In the genomic region with DNA sequence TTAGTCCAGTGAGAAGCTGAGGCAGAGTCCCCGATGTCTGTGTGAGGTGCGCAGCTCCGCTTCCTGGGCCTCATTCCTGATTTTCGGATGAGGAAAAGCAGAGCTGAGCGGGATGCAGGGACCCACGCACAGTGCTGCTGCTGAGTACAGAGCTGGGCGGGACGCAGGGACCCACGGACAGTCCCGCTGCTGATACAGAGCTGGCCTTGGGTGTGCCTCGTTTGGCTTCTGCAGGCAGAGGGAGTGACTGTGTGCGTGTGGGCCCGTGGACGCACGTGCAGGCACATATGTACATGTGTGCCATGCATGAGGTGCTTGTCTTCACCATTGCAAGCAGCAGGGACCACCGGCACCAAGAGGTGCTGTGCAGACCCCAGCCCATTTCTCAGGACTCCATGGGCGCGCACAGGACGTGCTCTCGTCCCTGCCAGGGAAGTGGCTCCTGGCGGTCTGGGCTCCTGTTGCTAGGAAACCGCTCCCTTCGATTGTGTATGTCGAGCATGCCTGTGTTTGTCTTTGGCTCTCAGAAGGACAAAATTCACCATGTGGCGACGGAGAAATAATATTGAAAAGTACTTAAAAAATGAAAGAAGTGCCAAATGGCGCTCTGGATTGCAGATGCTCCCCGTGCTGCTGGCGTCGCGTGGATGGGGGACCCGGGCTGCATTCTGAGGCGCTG, we compare ENCODE assay signal across 1 cellular context.
TF ChIP-seq lines count a peak whose summit lies in the region.

No MANE protein-coding gene starts in this region.

TF ChIP-seq in H1, 55 proteins besides CTCF, POLR2A, EP300 and RAD21 (continued from another document):
- TF ChIP-seq, protein P1, sequence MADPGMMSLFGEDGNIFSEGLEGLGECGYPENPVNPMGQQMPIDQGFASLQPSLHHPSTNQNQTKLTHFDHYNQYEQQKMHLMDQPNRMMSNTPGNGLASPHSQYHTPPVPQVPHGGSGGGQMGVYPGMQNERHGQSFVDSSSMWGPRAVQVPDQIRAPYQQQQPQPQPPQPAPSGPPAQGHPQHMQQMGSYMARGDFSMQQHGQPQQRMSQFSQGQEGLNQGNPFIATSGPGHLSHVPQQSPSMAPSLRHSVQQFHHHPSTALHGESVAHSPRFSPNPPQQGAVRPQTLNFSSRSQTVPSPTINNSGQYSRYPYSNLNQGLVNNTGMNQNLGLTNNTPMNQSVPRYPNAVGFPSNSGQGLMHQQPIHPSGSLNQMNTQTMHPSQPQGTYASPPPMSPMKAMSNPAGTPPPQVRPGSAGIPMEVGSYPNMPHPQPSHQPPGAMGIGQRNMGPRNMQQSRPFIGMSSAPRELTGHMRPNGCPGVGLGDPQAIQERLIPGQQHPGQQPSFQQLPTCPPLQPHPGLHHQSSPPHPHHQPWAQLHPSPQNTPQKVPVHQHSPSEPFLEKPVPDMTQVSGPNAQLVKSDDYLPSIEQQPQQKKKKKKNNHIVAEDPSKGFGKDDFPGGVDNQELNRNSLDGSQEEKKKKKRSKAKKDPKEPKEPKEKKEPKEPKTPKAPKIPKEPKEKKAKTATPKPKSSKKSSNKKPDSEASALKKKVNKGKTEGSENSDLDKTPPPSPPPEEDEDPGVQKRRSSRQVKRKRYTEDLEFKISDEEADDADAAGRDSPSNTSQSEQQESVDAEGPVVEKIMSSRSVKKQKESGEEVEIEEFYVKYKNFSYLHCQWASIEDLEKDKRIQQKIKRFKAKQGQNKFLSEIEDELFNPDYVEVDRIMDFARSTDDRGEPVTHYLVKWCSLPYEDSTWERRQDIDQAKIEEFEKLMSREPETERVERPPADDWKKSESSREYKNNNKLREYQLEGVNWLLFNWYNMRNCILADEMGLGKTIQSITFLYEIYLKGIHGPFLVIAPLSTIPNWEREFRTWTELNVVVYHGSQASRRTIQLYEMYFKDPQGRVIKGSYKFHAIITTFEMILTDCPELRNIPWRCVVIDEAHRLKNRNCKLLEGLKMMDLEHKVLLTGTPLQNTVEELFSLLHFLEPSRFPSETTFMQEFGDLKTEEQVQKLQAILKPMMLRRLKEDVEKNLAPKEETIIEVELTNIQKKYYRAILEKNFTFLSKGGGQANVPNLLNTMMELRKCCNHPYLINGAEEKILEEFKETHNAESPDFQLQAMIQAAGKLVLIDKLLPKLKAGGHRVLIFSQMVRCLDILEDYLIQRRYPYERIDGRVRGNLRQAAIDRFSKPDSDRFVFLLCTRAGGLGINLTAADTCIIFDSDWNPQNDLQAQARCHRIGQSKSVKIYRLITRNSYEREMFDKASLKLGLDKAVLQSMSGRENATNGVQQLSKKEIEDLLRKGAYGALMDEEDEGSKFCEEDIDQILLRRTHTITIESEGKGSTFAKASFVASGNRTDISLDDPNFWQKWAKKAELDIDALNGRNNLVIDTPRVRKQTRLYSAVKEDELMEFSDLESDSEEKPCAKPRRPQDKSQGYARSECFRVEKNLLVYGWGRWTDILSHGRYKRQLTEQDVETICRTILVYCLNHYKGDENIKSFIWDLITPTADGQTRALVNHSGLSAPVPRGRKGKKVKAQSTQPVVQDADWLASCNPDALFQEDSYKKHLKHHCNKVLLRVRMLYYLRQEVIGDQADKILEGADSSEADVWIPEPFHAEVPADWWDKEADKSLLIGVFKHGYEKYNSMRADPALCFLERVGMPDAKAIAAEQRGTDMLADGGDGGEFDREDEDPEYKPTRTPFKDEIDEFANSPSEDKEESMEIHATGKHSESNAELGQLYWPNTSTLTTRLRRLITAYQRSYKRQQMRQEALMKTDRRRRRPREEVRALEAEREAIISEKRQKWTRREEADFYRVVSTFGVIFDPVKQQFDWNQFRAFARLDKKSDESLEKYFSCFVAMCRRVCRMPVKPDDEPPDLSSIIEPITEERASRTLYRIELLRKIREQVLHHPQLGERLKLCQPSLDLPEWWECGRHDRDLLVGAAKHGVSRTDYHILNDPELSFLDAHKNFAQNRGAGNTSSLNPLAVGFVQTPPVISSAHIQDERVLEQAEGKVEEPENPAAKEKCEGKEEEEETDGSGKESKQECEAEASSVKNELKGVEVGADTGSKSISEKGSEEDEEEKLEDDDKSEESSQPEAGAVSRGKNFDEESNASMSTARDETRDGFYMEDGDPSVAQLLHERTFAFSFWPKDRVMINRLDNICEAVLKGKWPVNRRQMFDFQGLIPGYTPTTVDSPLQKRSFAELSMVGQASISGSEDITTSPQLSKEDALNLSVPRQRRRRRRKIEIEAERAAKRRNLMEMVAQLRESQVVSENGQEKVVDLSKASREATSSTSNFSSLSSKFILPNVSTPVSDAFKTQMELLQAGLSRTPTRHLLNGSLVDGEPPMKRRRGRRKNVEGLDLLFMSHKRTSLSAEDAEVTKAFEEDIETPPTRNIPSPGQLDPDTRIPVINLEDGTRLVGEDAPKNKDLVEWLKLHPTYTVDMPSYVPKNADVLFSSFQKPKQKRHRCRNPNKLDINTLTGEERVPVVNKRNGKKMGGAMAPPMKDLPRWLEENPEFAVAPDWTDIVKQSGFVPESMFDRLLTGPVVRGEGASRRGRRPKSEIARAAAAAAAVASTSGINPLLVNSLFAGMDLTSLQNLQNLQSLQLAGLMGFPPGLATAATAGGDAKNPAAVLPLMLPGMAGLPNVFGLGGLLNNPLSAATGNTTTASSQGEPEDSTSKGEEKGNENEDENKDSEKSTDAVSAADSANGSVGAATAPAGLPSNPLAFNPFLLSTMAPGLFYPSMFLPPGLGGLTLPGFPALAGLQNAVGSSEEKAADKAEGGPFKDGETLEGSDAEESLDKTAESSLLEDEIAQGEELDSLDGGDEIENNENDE (IDR thresholded peaks at IDR 0.05; ENCODE audit: insufficient replicate concordance, low read length) = no peak
- no peak for TF ChIP-seq TEAD4 (IDR thresholded peaks at IDR 0.05; ENCODE audit: low read depth, low read length)
- TF ChIP-seq HDAC6 (IDR thresholded peaks at IDR 0.05; ENCODE audit: low read depth, low read length) = no peak
- TF ChIP-seq BACH1 (IDR thresholded peaks at IDR 0.05; ENCODE audit: low read length) = no peak
- TF ChIP-seq RXRA (IDR thresholded peaks at IDR 0.05; ENCODE audit: insufficient read depth, low read depth, low read length) = no peak
- TF ChIP-seq SP1 (IDR thresholded peaks at IDR 0.05; ENCODE audit: low read depth, low read length) = no peak
